1 cellular context compared by ENCODE assay signal in the genomic region with DNA sequence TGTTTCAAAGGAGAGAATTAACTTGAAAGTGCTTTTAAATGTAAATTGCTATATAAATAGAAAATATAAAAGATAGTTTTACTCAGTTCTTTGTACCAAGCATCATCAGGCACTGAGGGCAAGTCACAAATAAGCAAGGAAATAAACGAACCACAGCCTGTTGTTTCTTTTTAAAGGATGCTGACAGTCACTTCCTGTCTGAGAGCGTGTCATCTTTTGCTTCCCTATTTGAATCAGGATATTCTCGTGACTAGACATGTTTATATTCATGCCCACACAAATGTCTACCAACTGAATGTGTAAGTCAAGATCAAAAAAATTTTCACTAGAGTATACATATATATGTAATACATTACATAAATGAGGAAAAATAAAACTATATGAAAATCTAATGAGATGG.
TF ChIP-seq lines count a peak whose summit lies in the region.

No MANE protein-coding gene starts in this region.

TF ChIP-seq in SK-N-SH, 30 proteins besides CTCF, POLR2A, EP300 and RAD21 (continued from another document):
- TF ChIP-seq USF1 (IDR thresholded peaks at IDR 0.05; ENCODE audit: borderline replicate concordance, low read depth) (no peak), FOSL2 (IDR thresholded peaks at IDR 0.05; ENCODE audit: borderline replicate concordance, low read depth) (no peak)
- TF ChIP-seq, protein P1, sequence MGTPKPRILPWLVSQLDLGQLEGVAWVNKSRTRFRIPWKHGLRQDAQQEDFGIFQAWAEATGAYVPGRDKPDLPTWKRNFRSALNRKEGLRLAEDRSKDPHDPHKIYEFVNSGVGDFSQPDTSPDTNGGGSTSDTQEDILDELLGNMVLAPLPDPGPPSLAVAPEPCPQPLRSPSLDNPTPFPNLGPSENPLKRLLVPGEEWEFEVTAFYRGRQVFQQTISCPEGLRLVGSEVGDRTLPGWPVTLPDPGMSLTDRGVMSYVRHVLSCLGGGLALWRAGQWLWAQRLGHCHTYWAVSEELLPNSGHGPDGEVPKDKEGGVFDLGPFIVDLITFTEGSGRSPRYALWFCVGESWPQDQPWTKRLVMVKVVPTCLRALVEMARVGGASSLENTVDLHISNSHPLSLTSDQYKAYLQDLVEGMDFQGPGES (IDR thresholded peaks at IDR 0.05; ENCODE audit: low read depth, low read length), result no peak
- TF ChIP-seq, protein P2, sequence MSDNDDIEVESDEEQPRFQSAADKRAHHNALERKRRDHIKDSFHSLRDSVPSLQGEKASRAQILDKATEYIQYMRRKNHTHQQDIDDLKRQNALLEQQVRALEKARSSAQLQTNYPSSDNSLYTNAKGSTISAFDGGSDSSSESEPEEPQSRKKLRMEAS (IDR thresholded peaks at IDR 0.05; ENCODE audit: low read depth), result no peak
